In the genomic region with DNA sequence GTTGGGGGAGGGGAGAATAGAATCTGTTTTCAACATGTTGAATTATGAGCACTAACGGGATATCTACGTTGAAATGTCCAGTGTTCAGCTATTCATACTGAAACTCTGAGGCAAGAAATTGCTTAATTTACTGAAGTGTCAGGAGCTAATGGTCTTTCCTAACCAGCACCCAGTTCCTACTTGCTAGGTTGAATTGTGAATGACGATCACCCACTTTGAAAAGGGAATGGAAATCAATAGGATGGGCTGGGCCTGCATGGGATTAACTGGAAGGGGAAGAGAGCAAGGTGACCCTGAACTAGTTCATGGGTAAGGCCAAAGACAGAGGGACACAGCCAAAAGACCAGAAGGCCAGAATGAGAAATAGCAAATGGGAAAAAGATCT, we compare ENCODE assay signal across 12 cellular contexts. TPM values are rescaled to one million over a fixed set of nuclear protein-coding genes. Genes with fewer than 3 reads are reported as not detected.
DNase-seq lines count a peak whose midpoint lies in the region; ATAC-seq and TF ChIP-seq lines count a peak whose summit lies in the region.
"Had no signal": no experiment of that assay in that cellular context is flagged by ENCODE, and none has a peak within 500 bp of the region (broad histone marks: within the 10 kb centered on the region; RNA-seq: fewer than 3 reads in every experiment).

No MANE protein-coding gene starts in this region.

- peaks cover 36% of the 10 kb centered on the region for H4K20me1 ChIP-seq in neural progenitor cell (ENCODE audit: low read depth)

- no peak overlapping the region for H3K27ac Mint-ChIP-seq in neural progenitor cell

- in situ Hi-C loops in gastrocnemius medialis (cut with MboI; ENCODE audit: low sequenced_read_pairs in 4 of 4) (loop anchor here in 1 of 4 donors (25.0 kb wide), 1 partner anchor 489 kb away; a partner anchor contains a TSS), HAP-1 (cut with MboI; ENCODE audit: low sequenced_read_pairs) (no loop called here)

- H3K4me1 Mint-ChIP-seq in neural progenitor cell: peaks cover 2% of the 10 kb centered on the region

- H3K9me3 Mint-ChIP-seq in neural progenitor cell: peaks cover 6% of the 10 kb centered on the region

- H3K27me3 ChIP-seq in RWPE2 (ENCODE audit: insufficient read depth, poor library complexity, severe bottlenecking) (no peaks in the 10 kb centered on the region), foreskin keratinocyte (no peaks in the 10 kb centered on the region), gastrocnemius medialis (no peaks in the 10 kb centered on the region), neural progenitor cell (no peaks in the 10 kb centered on the region), HAP-1 (ENCODE audit: low read depth) (no peaks in the 10 kb centered on the region)

- no peak for TF ChIP-seq POLR2A in gastrocnemius medialis (IDR thresholded peaks at IDR 0.05)

- intact Hi-C loops in gastrocnemius medialis (cut with DNase I; ENCODE audit: low total_unique reads): no loop called here

- no peak for DNase-seq in GM12865 (ENCODE audit: low read depth)
- DNase-seq in RWPE2 (ENCODE audit: low spot score): no peak
- no peak for DNase-seq in foreskin keratinocyte
- DNase-seq in gastrocnemius medialis: no peak
- DNase-seq in germinal center (ENCODE audit: low spot score): no peak
- DNase-seq in neural progenitor cell (ENCODE audit: low spot score): no peak
- DNase-seq in superior temporal gyrus (ENCODE audit: extremely low spot score): no peak
- DNase-seq in HAP-1 (ENCODE audit: low spot score in 2 of 2): no peak
- DNase-seq: DND-41; hypothalamus; NCI-H2029; stimulated activated CD4-positive, alpha-beta T cell treated with anti-CD3 and anti-CD28 coated beads, Interleukin-2, amount 100 ng/mL, for 24 hours had no signal

- no peak overlapping the region for H3K4me2 ChIP-seq in neural progenitor cell

- H3K4me1 ChIP-seq in RWPE2 (ENCODE audit: insufficient read depth, poor library complexity, severe bottlenecking): peaks cover 75% of the 10 kb centered on the region
- peaks cover 20% of the 10 kb centered on the region for H3K4me1 ChIP-seq in foreskin keratinocyte
- H3K4me1 ChIP-seq in gastrocnemius medialis: peaks cover 64 to 73% of the 10 kb centered on the region in 2 donors
- H3K4me1 ChIP-seq in neural progenitor cell: peaks cover 12% of the 10 kb centered on the region
- no peaks in the 10 kb centered on the region; the same call in 1 of the 2 replicates for H3K4me1 ChIP-seq in HAP-1

- 0 out of 2 replicates have a peak, but pooled peaks cover 3% of the 10 kb centered on the region for H3K36me3 ChIP-seq in RWPE2 (ENCODE audit: low read depth)
- no peaks in the 10 kb centered on the region for H3K36me3 ChIP-seq in gastrocnemius medialis
- H3K36me3 ChIP-seq in neural progenitor cell: no peaks in the 10 kb centered on the region
- no peaks in the 10 kb centered on the region for H3K36me3 ChIP-seq in HAP-1 (replicated peaks)

- H2AFZ ChIP-seq in neural progenitor cell (replicated peaks): no peak overlapping the region

- H3K27ac ChIP-seq in RWPE2 (ENCODE audit: poor library complexity, severe bottlenecking): peak overlapping the region; percentile 89
- H3K27ac ChIP-seq in foreskin keratinocyte: peak overlapping the region; percentile 71
- H3K27ac ChIP-seq in gastrocnemius medialis: peak overlapping the region; percentile 49 to 93 (median 60)
- no peak overlapping the region for H3K27ac ChIP-seq in neural progenitor cell

- H3K9me3 ChIP-seq in RWPE2 (ENCODE audit: severe bottlenecking): no peaks in the 10 kb centered on the region
- H3K9me3 ChIP-seq in gastrocnemius medialis: no peaks in the 10 kb centered on the region
- no peaks in the 10 kb centered on the region for H3K9me3 ChIP-seq in neural progenitor cell (ENCODE audit: low read depth)
- H3K9me3 ChIP-seq in HAP-1: no peaks in the 10 kb centered on the region

- H3K9ac ChIP-seq in neural progenitor cell: no peak overlapping the region

- peaks cover 30% of the 10 kb centered on the region for H3K36me3 Mint-ChIP-seq in neural progenitor cell

- H3K79me2 ChIP-seq in neural progenitor cell (ENCODE audit: low read depth): peaks cover 36% of the 10 kb centered on the region

- no peak for TF ChIP-seq CTCF in GM12865 (IDR thresholded peaks at IDR 0.05; ENCODE audit: insufficient read depth, low read depth, low read length, missing control alignments)
- TF ChIP-seq CTCF in RWPE2 (IDR thresholded peaks at IDR 0.05; ENCODE audit: poor library complexity, severe bottlenecking): no peak
- TF ChIP-seq CTCF in foreskin keratinocyte (conservative IDR thresholded peaks at IDR 0.05): no peak
- no peak for TF ChIP-seq CTCF in gastrocnemius medialis (IDR thresholded peaks at IDR 0.05 in 4 of 5, conservative IDR thresholded peaks at IDR 0.05 in 1 of 5)
- TF ChIP-seq CTCF in neural progenitor cell (IDR thresholded peaks at IDR 0.05): no peak

- no peaks in the 10 kb centered on the region for H3K27me3 Mint-ChIP-seq in neural progenitor cell (ENCODE audit: insufficient read depth, low read depth)

- peak overlapping the region; percentile 30 for H3K4me3 ChIP-seq in GM12865 (ENCODE audit: low read depth, low read length)
- no peak overlapping the region for H3K4me3 ChIP-seq in RWPE2 (ENCODE audit: severe bottlenecking)
- H3K4me3 ChIP-seq in gastrocnemius medialis: no peak overlapping the region
- H3K4me3 ChIP-seq in neural progenitor cell: no peak overlapping the region
- H3K4me3 ChIP-seq in HAP-1: no peak overlapping the region

- no peak overlapping the region for H3K4me3 Mint-ChIP-seq in neural progenitor cell

- ATAC-seq in RWPE2 (ENCODE audit: low read depth) (no peak), foreskin keratinocyte (no peak), gastrocnemius medialis (no peak)

- peaks cover 8% of the 10 kb centered on the region for H3F3A ChIP-seq in neural progenitor cell (ENCODE audit: low read depth)

RNA-seq across cellular contexts. Expression of a gene that starts 51.3 kb away (rescaled TPM):
- 17.7 and 20.1 TPM in 2 replicates for total RNA-seq in foreskin keratinocyte
- 2.1 and 2.6 TPM in 2 replicates for polyA plus RNA-seq in foreskin keratinocyte
- 10 to 100 TPM; 30.5 to 77.4 (median 58.9) TPM for total RNA-seq in gastrocnemius medialis
- 12.8 and 14.2 TPM in 2 replicates for total RNA-seq in neural progenitor cell (ENCODE audit: low replicate concordance)
